Comparison of ENCODE assay signal across 11 cellular contexts in genomic region chr2:118854507-118855300, GRCh38. TPM values are rescaled to one million over a fixed set of nuclear protein-coding genes. Genes with fewer than 3 reads are reported as not detected.
A peak's percentile ranks its signal among the peaks of the same experiment; 100 is the strongest.
DNase-seq lines count a peak whose midpoint lies in the region; ATAC-seq and TF ChIP-seq lines count a peak whose summit lies in the region.
"Had no signal": no experiment of that assay in that cellular context is flagged by ENCODE, and none has a peak within 500 bp of the region (broad histone marks: within the 10 kb centered on the region; RNA-seq: fewer than 3 reads in every experiment).

No MANE protein-coding gene starts in this region.

- peaks cover 6% of the 10 kb centered on the region for H3K27me3 ChIP-seq in testis
- H3K27me3 ChIP-seq in colonic mucosa, result peaks cover 96% of the 10 kb centered on the region

- no peak for ATAC-seq in activated naive CD4-positive, alpha-beta T cell treated with anti-CD3 and anti-CD28 coated beads, Interleukin-2, amount 50 U/mL, for 72 hours
- ATAC-seq in T-helper 17 cell (no peak), HG02973 (IDR thresholded peaks at IDR 0.05; ENCODE audit: unreplicated experiment) (no peak)

- TF ChIP-seq CTCF in testis (IDR thresholded peaks at IDR 0.05) (no peak), colonic mucosa (IDR thresholded peaks at IDR 0.05) (no peak)

- H3K4me1 ChIP-seq in testis, result peaks cover 14% of the 10 kb centered on the region
- H3K4me1 ChIP-seq in colonic mucosa, result peaks cover 8% of the 10 kb centered on the region

- peaks cover 60% of the 10 kb centered on the region for H3K27me3 Mint-ChIP-seq in activated naive CD4-positive, alpha-beta T cell treated with anti-CD3 and anti-CD28 coated beads, Interleukin-2, amount 50 U/mL, for 24 hours
- H3K27me3 Mint-ChIP-seq in T-helper 17 cell (peaks cover 87% of the 10 kb centered on the region), immature natural killer cell (ENCODE audit: low read depth in 3 of 3) (peaks cover 17 to 59% (median 51%) of the 10 kb centered on the region in 3 donors)

- no peaks in the 10 kb centered on the region for H3K36me3 ChIP-seq in testis (ENCODE audit: low read depth, missing control alignments)
- H3K36me3 ChIP-seq in colonic mucosa, result no peaks in the 10 kb centered on the region

- H3K4me1 Mint-ChIP-seq in activated naive CD4-positive, alpha-beta T cell treated with anti-CD3 and anti-CD28 coated beads, Interleukin-2, amount 50 U/mL, for 24 hours, result peaks cover 24% of the 10 kb centered on the region
- H3K4me1 Mint-ChIP-seq in T-helper 17 cell (peaks cover 16% of the 10 kb centered on the region), immature natural killer cell (peaks cover 11 to 18% of the 10 kb centered on the region in 2 donors)

- H3K9me3 ChIP-seq in T-helper 17 cell (ENCODE audit: control insufficient read depth, low read length, poor library complexity, severe bottlenecking) (no peaks in the 10 kb centered on the region), testis (no peaks in the 10 kb centered on the region), colonic mucosa (no peaks in the 10 kb centered on the region)
- H3K9me3 ChIP-seq: mucosa of descending colon had no signal

- no peaks in the 10 kb centered on the region for H3K36me3 Mint-ChIP-seq in activated naive CD4-positive, alpha-beta T cell treated with anti-CD3 and anti-CD28 coated beads, Interleukin-2, amount 50 U/mL, for 24 hours
- peaks cover 0 to 18% of the 10 kb centered on the region in 2 donors for H3K36me3 Mint-ChIP-seq in activated naive CD4-positive, alpha-beta T cell treated with anti-CD3 and anti-CD28 coated beads, Interleukin-2, amount 50 U/mL, for 72 hours
- H3K36me3 Mint-ChIP-seq in T-helper 17 cell (ENCODE audit: low read depth) (peaks cover 7% of the 10 kb centered on the region), immature natural killer cell (peaks cover 0 to 3% (median 0%) of the 10 kb centered on the region in 3 donors)

- no peak for DNase-seq in activated naive CD4-positive, alpha-beta T cell treated with anti-CD3 and anti-CD28 coated beads, Interleukin-2, amount 50 U/mL, for 72 hours (ENCODE audit: low spot score in 2 of 2)
- DNase-seq in T-helper 17 cell, result no peak
- no peak for DNase-seq in immature natural killer cell
- DNase-seq in testis, result no peak
- no peak for DNase-seq in colonic mucosa
- DNase-seq in foreskin melanocyte, result no peak

- H3K4me3 Mint-ChIP-seq in activated naive CD4-positive, alpha-beta T cell treated with anti-CD3 and anti-CD28 coated beads, Interleukin-2, amount 50 U/mL, for 24 hours, result peak overlapping the region; percentile 42
- peak overlapping the region; percentile 56 for H3K4me3 Mint-ChIP-seq in T-helper 17 cell
- H3K4me3 Mint-ChIP-seq in immature natural killer cell, result peak overlapping the region in 4 of 5 donors; percentile 30 to 75 (median 57)

- no peaks in the 10 kb centered on the region for H3K9me3 Mint-ChIP-seq in activated naive CD4-positive, alpha-beta T cell treated with anti-CD3 and anti-CD28 coated beads, Interleukin-2, amount 50 U/mL, for 24 hours
- H3K9me3 Mint-ChIP-seq in activated naive CD4-positive, alpha-beta T cell treated with anti-CD3 and anti-CD28 coated beads, Interleukin-2, amount 50 U/mL, for 72 hours, result no peaks in the 10 kb centered on the region
- H3K9me3 Mint-ChIP-seq in immature natural killer cell, result peaks cover 0 to 3% (median 0%) of the 10 kb centered on the region in 6 donors

- no peak for TF ChIP-seq POLR2A in testis (IDR thresholded peaks at IDR 0.05)

- no peak overlapping the region for H3K9ac ChIP-seq in colonic mucosa (ENCODE audit: low read depth in 2 of 2, low read length in 2 of 2)

- intact Hi-C loops in testis (cut with DNase I; ENCODE audit: low total_unique reads) (loop anchor here (10.0 kb wide), 2 partner anchors 630 to 810 kb away; no protein-coding TSS in a partner anchor), colonic mucosa (cut with DNase I) (loop anchor here (5.0 to 10.0 kb wide), 3 partner anchors 360 to 807 kb away; no protein-coding TSS in a partner anchor)

- H3K27ac ChIP-seq in testis (no peak overlapping the region), colonic mucosa (no peak overlapping the region)

- peak overlapping the region; percentile 36 to 44 for H3K4me3 ChIP-seq in testis
- H3K4me3 ChIP-seq in colonic mucosa, result no peak overlapping the region
- H3K4me3 ChIP-seq: mucosa of descending colon had no signal

- 3 to 4% methylated on average over 20 to 31 of the region's 31 CpGs for WGBS in testis, 2 donors

- peak overlapping the region; percentile 6 for H3K27ac Mint-ChIP-seq in activated naive CD4-positive, alpha-beta T cell treated with anti-CD3 and anti-CD28 coated beads, Interleukin-2, amount 50 U/mL, for 24 hours
- no peak overlapping the region for H3K27ac Mint-ChIP-seq in activated naive CD4-positive, alpha-beta T cell treated with anti-CD3 and anti-CD28 coated beads, Interleukin-2, amount 50 U/mL, for 72 hours
- H3K27ac Mint-ChIP-seq in T-helper 17 cell, result no peak overlapping the region
- peak overlapping the region in 1 of 6 donors; percentile 45 for H3K27ac Mint-ChIP-seq in immature natural killer cell

RNA-seq across cellular contexts. Expression of gene EN1, which starts 7.3 kb away (rescaled TPM):
- total RNA-seq in activated naive CD4-positive, alpha-beta T cell treated with anti-CD3 and anti-CD28 coated beads, Interleukin-2, amount 50 U/mL, for 72 hours, result not detected
- total RNA-seq in T-helper 17 cell (not detected), testis (under 1 TPM; 0.62 to 0.71 TPM), colonic mucosa (not detected)
- polyA plus RNA-seq in immature natural killer cell (not detected), testis (ENCODE audit: insufficient read depth, low read depth, low replicate concordance) (0.20 TPM)
- total RNA-seq: dermis microvascular lymphatic vessel endothelial cell, mucosa of descending colon, NCI-H460 had no signal
